ENCODE assay signal across 1 cellular context in genomic region chr7:154913645-154914579, GRCh38.
TF ChIP-seq lines count a peak whose summit lies in the region.

No MANE protein-coding gene starts in this region.

TF ChIP-seq in HepG2, 621 proteins besides CTCF, POLR2A, EP300 and RAD21 (continued from another document and continues in another):
- TF ChIP-seq TFDP1 (CRISPR knock-in tag; IDR thresholded peaks at IDR 0.05; ENCODE audit: borderline replicate concordance) (peak; percentile 76; the same call in 1 of the 2 replicates), PAX8 (CRISPR knock-in tag; IDR thresholded peaks at IDR 0.05; ENCODE audit: borderline replicate concordance) (no peak), ZIK1 (CRISPR knock-in tag; IDR thresholded peaks at IDR 0.05; ENCODE audit: borderline replicate concordance, low read depth) (peak; percentile 82; the same call in 1 of the 2 replicates), THAP9 (CRISPR knock-in tag; IDR thresholded peaks at IDR 0.05; ENCODE audit: borderline replicate concordance) (peak; percentile 40; the same call in 1 of the 2 replicates), MYPOP (CRISPR knock-in tag; IDR thresholded peaks at IDR 0.05) (peak; percentile 69; the same call in 1 of the 2 replicates), HNF4A (CRISPR knock-in tag; IDR thresholded peaks at IDR 0.05) (peak; percentile 99), JUND (CRISPR knock-in tag; IDR thresholded peaks at IDR 0.05) (no peak), MLX (CRISPR knock-in tag; IDR thresholded peaks at IDR 0.05) (peak; percentile 86), ESRRA (CRISPR knock-in tag; IDR thresholded peaks at IDR 0.05; ENCODE audit: low read depth) (peak; percentile 89), ARID3A (IDR thresholded peaks at IDR 0.05; ENCODE audit: low read depth, low read length) (no peak), FOXP1 (IDR thresholded peaks at IDR 0.05) (no peak), FOXP1 (CRISPR knock-in tag; IDR thresholded peaks at IDR 0.05) (no peak), ZFYVE20 (CRISPR knock-in tag; IDR thresholded peaks at IDR 0.05; ENCODE audit: borderline replicate concordance, low read depth) (no peak), ZBTB1 (CRISPR knock-in tag; IDR thresholded peaks at IDR 0.05; ENCODE audit: borderline replicate concordance) (no peak), MAZ (IDR thresholded peaks at IDR 0.05; ENCODE audit: borderline replicate concordance, low read depth, low read length) (peak; percentile 50; the same call in 1 of the 2 replicates), MAZ (CRISPR knock-in tag; IDR thresholded peaks at IDR 0.05; ENCODE audit: low read depth) (peak; percentile 86), MNT (IDR thresholded peaks at IDR 0.05) (no peak), NCOA2 (CRISPR knock-in tag; IDR thresholded peaks at IDR 0.05) (peak; percentile 69), ZNF282 (IDR thresholded peaks at IDR 0.05; ENCODE audit: partially characterized antibody) (no peak), MTA3 (CRISPR knock-in tag; IDR thresholded peaks at IDR 0.05) (no peak), GTF3A (CRISPR knock-in tag; conservative IDR thresholded peaks at IDR 0.05) (no peak), ZNF572 (CRISPR knock-in tag; IDR thresholded peaks at IDR 0.05) (no peak), PRDM10 (CRISPR knock-in tag; IDR thresholded peaks at IDR 0.05; ENCODE audit: low read depth) (peak; percentile 87), ASH2L (IDR thresholded peaks at IDR 0.05; ENCODE audit: insufficient read length, low read depth, low read length) (no peak), ZNF879 (CRISPR knock-in tag; IDR thresholded peaks at IDR 0.05) (peak; percentile 71; the same call in 1 of the 2 replicates), HNF1A (IDR thresholded peaks at IDR 0.05; ENCODE audit: low read depth) (no peak), HNF1A (CRISPR knock-in tag; IDR thresholded peaks at IDR 0.05; ENCODE audit: borderline replicate concordance) (no peak), ZNF20 (CRISPR knock-in tag; IDR thresholded peaks at IDR 0.05) (0 out of 2 replicates have a peak, but pooled peaks have one; percentile 34), NCOA1 (CRISPR knock-in tag; IDR thresholded peaks at IDR 0.05) (no peak; the same call in 1 of the 2 replicates), ZSCAN22 (CRISPR knock-in tag; IDR thresholded peaks at IDR 0.05) (no peak), SIN3A (IDR thresholded peaks at IDR 0.05; ENCODE audit: borderline replicate concordance, low read depth, low read length) (peak; percentile 20; the same call in 1 of the 2 replicates), TCF12 (IDR thresholded peaks at IDR 0.05) (no peak), TCF12 (CRISPR knock-in tag; IDR thresholded peaks at IDR 0.05) (peak; percentile 81), SRF (IDR thresholded peaks at IDR 0.05; ENCODE audit: low read depth, low read length) (no peak), ZBTB33 (CRISPR knock-in tag; IDR thresholded peaks at IDR 0.05) (peak; percentile 51; the same call in 1 of the 2 replicates), ZNF652 (CRISPR knock-in tag; IDR thresholded peaks at IDR 0.05; ENCODE audit: borderline replicate concordance, low read depth) (peak; percentile 28; the same call in 1 of the 2 replicates), NCOA5 (CRISPR knock-in tag; IDR thresholded peaks at IDR 0.05) (no peak), ZNF710 (CRISPR knock-in tag; IDR thresholded peaks at IDR 0.05; ENCODE audit: borderline replicate concordance) (peak; percentile 83)
